ENCODE assay signal across 8 cellular contexts in genomic region chr19:10701955-10702307, GRCh38. TPM values are rescaled to one million over a fixed set of nuclear protein-coding genes. Genes with fewer than 3 reads are reported as not detected.
DNase-seq lines count a peak whose midpoint lies in the region; ATAC-seq, FAIRE-seq and TF ChIP-seq lines count a peak whose summit lies in the region.

No MANE protein-coding gene starts in this region.

- POLR2A ChIA-PET in AG04450 (lab: Yijun Ruan, JAX) = interaction anchor here (0.9 to 1.9 kb wide), 2 partner anchors 16 to 134 kb away, joined by 3 to 7 read pairs; partner anchors contain the start of genes DNM2 and TMED1
- POLR2A ChIA-PET in WTC11 (lab: Charles Lee) = interaction anchor here (0.5 to 1.9 kb wide), 5 partner anchors 15 to 136 kb away, joined by 3 to 9 read pairs (median 3); partner anchors contain the start of genes DNM2 and KRI1

- H3K4me1 ChIP-seq in foreskin keratinocyte (no peaks in the 10 kb centered on the region), pancreas (peaks cover 0 to 7% (median 7%) of the 10 kb centered on the region in 3 donors)

- H3K27ac Mint-ChIP-seq in IgD-negative memory B cell (peak overlapping the region in 1 of 3 donors; percentile 81), WTC11 (peak overlapping the region; percentile 71)

- no peaks in the 10 kb centered on the region for H3K27me3 ChIP-seq in AG04450 (ENCODE audit: control insufficient read depth, insufficient read depth, low read length)
- H3K27me3 ChIP-seq in foreskin keratinocyte = no peaks in the 10 kb centered on the region
- no peaks in the 10 kb centered on the region for H3K27me3 ChIP-seq in pancreas

- H3K9me3 Mint-ChIP-seq in IgD-negative memory B cell = no peaks in the 10 kb centered on the region
- H3K9me3 Mint-ChIP-seq in WTC11 = no peaks in the 10 kb centered on the region

- TF ChIP-seq CTCF in AG04450 (IDR thresholded peaks at IDR 0.05; ENCODE audit: low read depth, low read length) (no peak), WTC11 (IDR thresholded peaks at IDR 0.05) (no peak), foreskin keratinocyte (conservative IDR thresholded peaks at IDR 0.05) (peak; percentile 1), pancreas (IDR thresholded peaks at IDR 0.05) (no peak)

- H3K4me3 ChIP-seq in AG04450 (ENCODE audit: low read depth, low read length) = peak overlapping the region; percentile 99
- H3K4me3 ChIP-seq in pancreas = peak overlapping the region; percentile 76 to 99 (median 94)

- H3K27ac ChIP-seq in AG04450 (ENCODE audit: low read depth, low read length) (peak overlapping the region; percentile 70), foreskin keratinocyte (no peak overlapping the region), pancreas (peak overlapping the region in 3 of 4 donors; percentile 54 to 74 (median 60))

- H3K4me1 Mint-ChIP-seq in IgD-negative memory B cell (peaks cover 4 to 15% (median 9%) of the 10 kb centered on the region in 3 donors), WTC11 (peaks cover 5% of the 10 kb centered on the region; the same call in 1 of the 2 replicates)

- H3K36me3 Mint-ChIP-seq in IgD-negative memory B cell (no peaks in the 10 kb centered on the region), WTC11 (peaks cover 6% of the 10 kb centered on the region; the same call in 1 of the 2 replicates)

- peak; percentile 76 for ATAC-seq in WTC11
- ATAC-seq in foreskin keratinocyte = peak; percentile 11
- ATAC-seq in pancreas = peak; percentile 14 to 58 (median 44)
- ATAC-seq in GM18519 (IDR thresholded peaks at IDR 0.05; ENCODE audit: low FRiP score, unreplicated experiment) = no peak

- peak overlapping the region; percentile 71 to 98 (median 94) for H3K4me3 Mint-ChIP-seq in IgD-negative memory B cell
- H3K4me3 Mint-ChIP-seq in WTC11 = peak overlapping the region; percentile 87

- FAIRE-seq in GM12892 (lab: Jason Lieb, UNC) = peak; percentile 56
- FAIRE-seq in pancreas (lab: Jason Lieb, UNC) = no peak

- TF ChIP-seq POLR2A in GM12892 (IDR thresholded peaks at IDR 0.05; ENCODE audit: low read depth, low read length) = no peak

- peaks cover 1% of the 10 kb centered on the region for H3K27me3 Mint-ChIP-seq in IgD-negative memory B cell
- peaks cover 5% of the 10 kb centered on the region for H3K27me3 Mint-ChIP-seq in WTC11 (ENCODE audit: low read depth)

- intact Hi-C loops in pancreas (cut with DNase I) = no loop called here

- CTCF ChIA-PET in AG04450 (lab: Charles Lee) (interaction anchor here (0.5 to 3.7 kb wide), 9 partner anchors 16 to 235 kb away, joined by 3 to 86 read pairs (median 5); partner anchors contain the start of gene DNM2), WTC11 (lab: Charles Lee) (interaction anchor here (0.6 to 4.9 kb wide), 26 partner anchors 16 to 299 kb away, joined by 3 to 107 read pairs (median 4); partner anchors contain the start of genes ATG4D, CARM1, CDC37 and DNM2)

- no peaks in the 10 kb centered on the region for H3K36me3 ChIP-seq in pancreas

- WGBS in pancreas, 2 donors = 5 to 7% methylated on average over 21 of the region's 21 CpGs

- DNase-seq in AG04450 (ENCODE audit: low read depth, low spot score) (no peak), GM12892 (ENCODE audit: insufficient read length) (no peak), WTC11 (ENCODE audit: low spot score) (peak; percentile 64), foreskin keratinocyte (no peak), pancreas (peak in 1 of 6 donors; percentile 65), dedifferentiated amniotic fluid mesenchymal stem cell (ENCODE audit: extremely low spot score) (no peak)

- no peaks in the 10 kb centered on the region; the same call in 1 of the 2 replicates for H3K9me3 ChIP-seq in AG04450 (ENCODE audit: control insufficient read depth, insufficient read depth, low read length)
- no peaks in the 10 kb centered on the region for H3K9me3 ChIP-seq in pancreas

TF ChIP-seq in WTC11, 78 proteins besides CTCF, POLR2A, EP300 and RAD21:
- TF ChIP-seq ZNF416 (CRISPR knock-in tag; IDR thresholded peaks at IDR 0.05) (no peak), TEAD1 (CRISPR knock-in tag; IDR thresholded peaks at IDR 0.05) (no peak), ETV6 (CRISPR knock-in tag; IDR thresholded peaks at IDR 0.05) (no peak), CDX4 (CRISPR knock-in tag; IDR thresholded peaks at IDR 0.05; ENCODE audit: borderline replicate concordance) (no peak), TEAD4 (CRISPR knock-in tag; IDR thresholded peaks at IDR 0.05) (no peak)
- TF ChIP-seq, protein P1, sequence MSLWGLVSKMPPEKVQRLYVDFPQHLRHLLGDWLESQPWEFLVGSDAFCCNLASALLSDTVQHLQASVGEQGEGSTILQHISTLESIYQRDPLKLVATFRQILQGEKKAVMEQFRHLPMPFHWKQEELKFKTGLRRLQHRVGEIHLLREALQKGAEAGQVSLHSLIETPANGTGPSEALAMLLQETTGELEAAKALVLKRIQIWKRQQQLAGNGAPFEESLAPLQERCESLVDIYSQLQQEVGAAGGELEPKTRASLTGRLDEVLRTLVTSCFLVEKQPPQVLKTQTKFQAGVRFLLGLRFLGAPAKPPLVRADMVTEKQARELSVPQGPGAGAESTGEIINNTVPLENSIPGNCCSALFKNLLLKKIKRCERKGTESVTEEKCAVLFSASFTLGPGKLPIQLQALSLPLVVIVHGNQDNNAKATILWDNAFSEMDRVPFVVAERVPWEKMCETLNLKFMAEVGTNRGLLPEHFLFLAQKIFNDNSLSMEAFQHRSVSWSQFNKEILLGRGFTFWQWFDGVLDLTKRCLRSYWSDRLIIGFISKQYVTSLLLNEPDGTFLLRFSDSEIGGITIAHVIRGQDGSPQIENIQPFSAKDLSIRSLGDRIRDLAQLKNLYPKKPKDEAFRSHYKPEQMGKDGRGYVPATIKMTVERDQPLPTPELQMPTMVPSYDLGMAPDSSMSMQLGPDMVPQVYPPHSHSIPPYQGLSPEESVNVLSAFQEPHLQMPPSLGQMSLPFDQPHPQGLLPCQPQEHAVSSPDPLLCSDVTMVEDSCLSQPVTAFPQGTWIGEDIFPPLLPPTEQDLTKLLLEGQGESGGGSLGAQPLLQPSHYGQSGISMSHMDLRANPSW (CRISPR knock-in tag; conservative IDR thresholded peaks at IDR 0.05; ENCODE audit: low read depth) = no peak

RNA-seq across cellular contexts. Expression of gene QTRT1, which starts 0.7 kb away (rescaled TPM):
- polyA plus RNA-seq in AG04450 (2011; rRNA removed) (19.5 and 25.3 TPM in 2 replicates), IgD-negative memory B cell (53.5 TPM), foreskin keratinocyte (46.4 and 49.4 TPM in 2 replicates), pancreas (100 to 1,000 TPM; 410 to 432 TPM)
- 7.5 and 13.6 TPM in 2 replicates for polyA minus RNA-seq in AG04450 (2011; rRNA and poly(A)+ RNA removed)
- polyA plus RNA-seq in GM12892 (2012; ENCODE audit: missing spikeins) = 33.5 TPM
- total RNA-seq in WTC11 (2021) (67.6 to 72.6 TPM (median 69.6 TPM) in 3 replicates), foreskin keratinocyte (30.4 and 35.8 TPM in 2 replicates), pancreas (10 to 100 TPM; 42.5 to 70.7 (median 56.6) TPM)

RNA-seq across cellular contexts. Expression of gene DNM2, which starts 15.9 kb away (rescaled TPM):
- 36.9 and 49.1 TPM in 2 replicates for polyA plus RNA-seq in AG04450 (2011; rRNA removed)
- 126 and 150 TPM in 2 replicates for polyA minus RNA-seq in AG04450 (2011; rRNA and poly(A)+ RNA removed)
- 67.1 TPM for polyA plus RNA-seq in GM12892 (2012; ENCODE audit: missing spikeins)
- polyA plus RNA-seq in IgD-negative memory B cell = 109 TPM
- total RNA-seq in WTC11 (2021) = 120 to 131 TPM (median 123 TPM) in 3 replicates
- total RNA-seq in foreskin keratinocyte = 96.1 and 96.7 TPM in 2 replicates
- polyA plus RNA-seq in foreskin keratinocyte = 66.5 and 68.6 TPM in 2 replicates
- total RNA-seq in pancreas = 10 to 100 TPM; 52.5 to 94.8 (median 87.9) TPM
- polyA plus RNA-seq in pancreas = 100 to 1,000 TPM in 1 of 2 donors, 10 to 100 TPM in 1; 88.6 to 115 TPM

RNA-seq across cellular contexts. Expression of gene ILF3, which starts 47.8 kb away (rescaled TPM):
- polyA plus RNA-seq in AG04450 (2011; rRNA removed) (143 and 155 TPM in 2 replicates), IgD-negative memory B cell (106 TPM), foreskin keratinocyte (137 and 162 TPM in 2 replicates), pancreas (100 to 1,000 TPM; 109 to 129 TPM)
- 123 and 144 TPM in 2 replicates for polyA minus RNA-seq in AG04450 (2011; rRNA and poly(A)+ RNA removed)
- 171 TPM for polyA plus RNA-seq in GM12892 (2012; ENCODE audit: missing spikeins)
- total RNA-seq in WTC11 (2021) (626 to 659 TPM (median 656 TPM) in 3 replicates), foreskin keratinocyte (189 and 218 TPM in 2 replicates), pancreas (100 to 1,000 TPM in 4 of 6 donors, 10 to 100 TPM in 2; 70.5 to 126 (median 109) TPM)
